Comparison of ENCODE assay signal across 29 cellular contexts in the genomic region with DNA sequence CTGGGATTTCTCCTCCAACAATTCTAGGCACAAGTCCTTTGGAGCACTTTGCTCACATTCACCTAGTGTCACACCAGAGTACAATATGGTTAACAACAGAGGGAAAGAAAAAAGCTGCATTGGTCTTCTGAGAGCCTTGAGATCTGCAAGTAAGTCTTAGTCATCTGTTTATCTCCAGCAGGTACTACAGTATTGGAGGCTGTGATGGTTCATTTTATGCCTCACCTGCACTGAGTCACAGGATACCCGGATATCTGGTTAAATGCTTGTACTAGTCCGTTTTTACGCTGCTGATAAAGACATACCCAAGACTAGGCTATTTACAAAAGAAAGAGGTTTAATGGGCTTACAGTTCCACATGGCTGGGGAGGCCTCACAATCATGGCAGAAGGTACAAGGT.
"Had no signal": no experiment of that assay in that cellular context is flagged by ENCODE, and none has a peak within 500 bp of the region (broad histone marks: within the 10 kb centered on the region; RNA-seq: fewer than 3 reads in every experiment).

No MANE protein-coding gene starts in this region.

- DNase-seq: activated B cell treated with CpG ODN at 0.5 μM for 24 hours; activated CD4-positive, alpha-beta memory T cell treated with anti-CD3 and anti-CD28 coated beads, Interleukin-2, amount 10 ng/mL, durations not matched to agents 7 days and 5 days; activated CD4-positive, alpha-beta T cell treated with anti-CD3 and anti-CD28 coated beads for 1 hour; activated CD4-positive, alpha-beta T cell treated with anti-CD3 and anti-CD28 coated beads for 48 hours; activated CD8-positive, alpha-beta memory T cell treated with anti-CD3 and anti-CD28 coated beads for 24 hours; activated CD8-positive, alpha-beta memory T cell treated with anti-CD3 and anti-CD28 coated beads, Interleukin-2, amount 10 ng/mL, durations not matched to agents 7 days and 5 days; activated CD8-positive, alpha-beta memory T cell treated with anti-CD3 and anti-CD28 coated beads, Interleukin-2, amount 50 U/mL, for 48 hours; activated effector memory CD4-positive, alpha-beta T cell treated with Interleukin-2 at 50 U/mL for 16 hours; activated naive CD4-positive, alpha-beta T cell treated with anti-CD3 and anti-CD28 coated beads, Interleukin-2, amount 10 ng/mL, durations not matched to agents 7 days and 5 days; activated naive CD8-positive, alpha-beta T cell treated with anti-CD3 and anti-CD28 coated beads, Interleukin-2, amount 50 U/mL, for 24 hours; activated T-cell treated with anti-CD3 and anti-CD28 coated beads, Interleukin-2, amount 50 U/mL, for 48 hours; anterior cingulate cortex; central memory CD4-positive, alpha-beta T cell; Kasumi-1; MM.1S; NCI-H1092 treated with DMSO at 0.1 percent for 48 hours; NCI-H1417 treated with DMSO at 0.1 percent for 48 hours; NCI-H1694; NCI-H1930; NCI-H2081 treated with DMSO at 0.1 percent for 48 hours; NCI-H226; NCI-H524 treated with DMSO at 0.1 percent for 48 hours; Right ventricle myocardium superior; SW 1271; T-helper 1 cell; T-helper 2 cell; T-helper 9 cell had no signal

- ATAC-seq: activated CD8-positive, alpha-beta memory T cell treated with anti-CD3 and anti-CD28 coated beads, Interleukin-2, amount 10 ng/mL, durations not matched to agents 7 days and 5 days; activated naive CD8-positive, alpha-beta T cell treated with anti-CD3 and anti-CD28 coated beads, Interleukin-2, amount 50 U/mL, for 24 hours had no signal

- H3K27ac ChIP-seq: RWPE1, VCaP had no signal
